1 cellular context compared by ENCODE assay signal in the genomic region with DNA sequence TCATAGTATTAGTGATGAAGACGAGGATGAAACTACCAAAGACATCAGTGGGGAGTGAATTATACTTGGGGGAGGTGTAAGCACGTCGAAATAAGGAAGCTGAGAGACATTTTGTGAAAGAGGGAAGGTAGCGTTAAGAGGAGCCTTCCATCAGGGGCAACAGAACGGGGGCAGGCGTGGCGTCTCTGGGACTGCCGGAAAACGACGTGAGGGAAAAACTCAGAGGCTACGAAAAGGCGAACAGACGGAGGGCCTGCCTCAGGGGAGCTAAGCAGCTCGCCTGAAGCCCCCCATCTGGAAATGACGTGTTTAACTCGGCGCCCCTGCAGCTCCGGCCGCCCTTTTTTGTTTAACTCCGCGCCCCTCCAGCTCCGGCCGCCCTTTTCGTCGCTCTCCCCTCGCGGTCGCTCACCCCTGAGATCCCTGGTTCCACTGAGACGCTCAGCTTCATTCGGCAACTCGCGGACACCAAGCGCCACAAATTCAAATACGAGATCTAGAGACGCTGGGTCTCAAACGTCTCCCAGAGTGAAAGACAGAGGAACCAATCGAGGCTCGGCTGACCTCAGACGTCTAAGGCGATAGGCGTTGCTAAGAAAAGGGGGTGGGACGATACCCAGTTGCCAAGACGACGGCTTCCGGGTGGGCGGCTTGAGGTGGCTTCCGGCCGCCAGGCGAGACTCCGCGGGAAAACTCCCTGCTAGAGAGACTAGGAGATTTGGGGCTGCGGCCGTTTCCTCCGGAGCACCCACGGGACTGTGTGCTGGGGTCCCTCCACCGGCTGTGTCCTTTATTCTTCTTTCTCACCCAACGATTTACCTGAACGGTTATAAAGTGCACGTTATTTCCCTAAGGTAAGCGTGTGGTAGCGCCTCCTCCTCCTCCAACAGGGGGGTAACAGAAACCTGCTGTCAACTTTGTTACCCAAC.
TF ChIP-seq lines count a peak whose summit lies in the region.

No MANE protein-coding gene starts in this region.

TF ChIP-seq in neural cell, 6 proteins besides CTCF, POLR2A, EP300 and RAD21 (continued from another document):
- TF ChIP-seq, protein P1, sequence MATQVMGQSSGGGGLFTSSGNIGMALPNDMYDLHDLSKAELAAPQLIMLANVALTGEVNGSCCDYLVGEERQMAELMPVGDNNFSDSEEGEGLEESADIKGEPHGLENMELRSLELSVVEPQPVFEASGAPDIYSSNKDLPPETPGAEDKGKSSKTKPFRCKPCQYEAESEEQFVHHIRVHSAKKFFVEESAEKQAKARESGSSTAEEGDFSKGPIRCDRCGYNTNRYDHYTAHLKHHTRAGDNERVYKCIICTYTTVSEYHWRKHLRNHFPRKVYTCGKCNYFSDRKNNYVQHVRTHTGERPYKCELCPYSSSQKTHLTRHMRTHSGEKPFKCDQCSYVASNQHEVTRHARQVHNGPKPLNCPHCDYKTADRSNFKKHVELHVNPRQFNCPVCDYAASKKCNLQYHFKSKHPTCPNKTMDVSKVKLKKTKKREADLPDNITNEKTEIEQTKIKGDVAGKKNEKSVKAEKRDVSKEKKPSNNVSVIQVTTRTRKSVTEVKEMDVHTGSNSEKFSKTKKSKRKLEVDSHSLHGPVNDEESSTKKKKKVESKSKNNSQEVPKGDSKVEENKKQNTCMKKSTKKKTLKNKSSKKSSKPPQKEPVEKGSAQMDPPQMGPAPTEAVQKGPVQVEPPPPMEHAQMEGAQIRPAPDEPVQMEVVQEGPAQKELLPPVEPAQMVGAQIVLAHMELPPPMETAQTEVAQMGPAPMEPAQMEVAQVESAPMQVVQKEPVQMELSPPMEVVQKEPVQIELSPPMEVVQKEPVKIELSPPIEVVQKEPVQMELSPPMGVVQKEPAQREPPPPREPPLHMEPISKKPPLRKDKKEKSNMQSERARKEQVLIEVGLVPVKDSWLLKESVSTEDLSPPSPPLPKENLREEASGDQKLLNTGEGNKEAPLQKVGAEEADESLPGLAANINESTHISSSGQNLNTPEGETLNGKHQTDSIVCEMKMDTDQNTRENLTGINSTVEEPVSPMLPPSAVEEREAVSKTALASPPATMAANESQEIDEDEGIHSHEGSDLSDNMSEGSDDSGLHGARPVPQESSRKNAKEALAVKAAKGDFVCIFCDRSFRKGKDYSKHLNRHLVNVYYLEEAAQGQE (IDR thresholded peaks at IDR 0.05; ENCODE audit: borderline replicate concordance), result peak; percentile 54
- TF ChIP-seq TAF1 (IDR thresholded peaks at IDR 0.05; ENCODE audit: low read depth), result no peak
- TF ChIP-seq POLR2AphosphoS5 (IDR thresholded peaks at IDR 0.05), result peak; percentile 84
- peak; percentile 97 for TF ChIP-seq MXI1 (conservative IDR thresholded peaks at IDR 0.05; ENCODE audit: poor library complexity, severe bottlenecking)
